9 cellular contexts compared by ENCODE assay signal in the genomic region with DNA sequence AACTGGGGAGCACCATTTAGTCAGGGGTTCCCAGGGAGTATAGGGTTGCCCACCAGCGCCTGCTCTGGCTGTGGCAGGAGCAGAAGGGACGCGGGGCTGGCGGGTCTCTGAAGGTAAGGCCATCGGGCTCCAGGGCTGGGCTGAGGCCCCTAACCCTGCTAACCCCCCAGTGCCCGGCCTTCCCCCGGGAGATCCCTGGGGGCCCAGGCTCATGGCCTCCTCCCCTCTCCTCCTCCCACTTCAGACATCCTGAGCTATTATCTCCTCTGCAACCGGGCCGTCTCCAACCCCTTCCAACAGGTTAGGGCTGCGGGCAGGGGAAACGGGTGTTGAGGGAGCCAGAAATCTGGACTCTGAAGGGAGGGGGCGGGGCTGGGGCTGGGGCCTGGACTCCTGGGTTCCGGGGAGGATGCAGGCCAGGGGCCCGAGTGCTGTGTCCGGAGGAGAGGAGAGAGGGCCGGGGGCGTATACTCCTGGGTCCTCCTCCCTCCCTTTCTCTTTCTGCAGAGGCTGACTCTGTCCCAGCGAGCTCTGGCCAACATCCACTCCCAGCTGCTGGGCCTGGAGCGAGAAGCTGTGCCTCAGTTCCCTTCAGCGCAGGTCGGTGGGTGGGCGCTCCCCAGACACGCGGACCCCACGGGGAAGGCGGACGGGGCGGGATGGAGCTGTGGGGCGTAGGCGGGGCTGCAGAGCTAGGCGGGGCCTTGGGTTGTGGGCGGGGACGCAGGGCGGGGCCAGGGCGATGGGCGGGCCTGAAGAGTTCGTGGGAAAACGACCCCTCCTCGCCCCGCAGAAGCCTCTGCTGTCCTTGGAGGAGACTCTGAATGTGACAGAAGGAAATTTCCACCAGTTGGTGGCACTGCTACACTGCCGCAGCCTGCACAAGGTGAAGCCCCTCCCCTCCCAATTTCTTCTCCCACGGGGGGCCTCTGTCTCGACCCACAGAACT. TPM values are rescaled to one million over a fixed set of nuclear protein-coding genes. Genes with fewer than 3 reads are reported as not detected.
A peak's percentile ranks its signal among the peaks of the same experiment; 100 is the strongest.
DNase-seq lines count a peak whose midpoint lies in the region; ATAC-seq, FAIRE-seq and TF ChIP-seq lines count a peak whose summit lies in the region.
"Had no signal": no experiment of that assay in that cellular context is flagged by ENCODE, and none has a peak within 500 bp of the region (broad histone marks: within the 10 kb centered on the region; RNA-seq: fewer than 3 reads in every experiment).

No MANE protein-coding gene starts in this region.

- peak; percentile 56 for DNase-seq in GM12892 (ENCODE audit: insufficient read length)
- peak; percentile 39 for DNase-seq in T-helper 9 cell
- peak; percentile 52 for DNase-seq in choroid plexus epithelial cell (ENCODE audit: low read depth)
- peak; percentile 69 for DNase-seq in medulla oblongata (ENCODE audit: extremely low spot score)
- DNase-seq in stimulated activated naive B cell treated with anti-CD40 and anti-IgM and Interleukin-4, amounts not matched to agents 10 μg/mL and 1 μg/mL and 100 μg/mL, for 72 hours: no peak
- no peak for DNase-seq in NCI-H2171 (lab: John Stamatoyannopoulos, UW)
- no peak for DNase-seq in HuH-7.5 (ENCODE audit: low spot score)

- TF ChIP-seq POLR2A in GM12892 (IDR thresholded peaks at IDR 0.05; ENCODE audit: low read depth, low read length): no peak

- peak overlapping the region; percentile 25 for H3K27ac Mint-ChIP-seq in stimulated activated naive B cell treated with anti-CD40 and anti-IgM and Interleukin-4, amounts not matched to agents 10 μg/mL and 1 μg/mL and 100 μg/mL, for 72 hours

- no peak for FAIRE-seq in GM12892 (lab: Jason Lieb, UNC)
- FAIRE-seq: frontal cortex had no signal

- H3K27me3 Mint-ChIP-seq in stimulated activated naive B cell treated with anti-CD40 and anti-IgM and Interleukin-4, amounts not matched to agents 10 μg/mL and 1 μg/mL and 100 μg/mL, for 72 hours: peaks cover 23 to 54% of the 10 kb centered on the region in 2 donors

- H3K4me1 Mint-ChIP-seq in stimulated activated naive B cell treated with anti-CD40 and anti-IgM and Interleukin-4, amounts not matched to agents 10 μg/mL and 1 μg/mL and 100 μg/mL, for 72 hours: peaks cover 20 to 38% of the 10 kb centered on the region in 2 donors

- ATAC-seq in stimulated activated naive B cell treated with anti-CD40 and anti-IgM and Interleukin-4, amounts not matched to agents 10 μg/mL and 1 μg/mL and 100 μg/mL, for 72 hours (replicated peaks): peak; percentile 68 to 74

- TF ChIP-seq CTCF in 22Rv1 (IDR thresholded peaks at IDR 0.05): peak; percentile 66
- TF ChIP-seq CTCF in choroid plexus epithelial cell (conservative IDR thresholded peaks at IDR 0.05; ENCODE audit: low read depth, low read length): peak; percentile 15

- peaks cover 3 to 10% of the 10 kb centered on the region in 2 donors for H3K36me3 Mint-ChIP-seq in stimulated activated naive B cell treated with anti-CD40 and anti-IgM and Interleukin-4, amounts not matched to agents 10 μg/mL and 1 μg/mL and 100 μg/mL, for 72 hours

- peak overlapping the region; percentile 14 for H3K4me3 ChIP-seq in choroid plexus epithelial cell (ENCODE audit: low read depth, low read length)

- peak overlapping the region; percentile 43 to 72 for H3K4me3 Mint-ChIP-seq in stimulated activated naive B cell treated with anti-CD40 and anti-IgM and Interleukin-4, amounts not matched to agents 10 μg/mL and 1 μg/mL and 100 μg/mL, for 72 hours

- H3K9me3 Mint-ChIP-seq in stimulated activated naive B cell treated with anti-CD40 and anti-IgM and Interleukin-4, amounts not matched to agents 10 μg/mL and 1 μg/mL and 100 μg/mL, for 72 hours: no peaks in the 10 kb centered on the region

- H3K27ac ChIP-seq in 22Rv1: peak overlapping the region; percentile 82

RNA-seq across cellular contexts. Expression of gene TTYH1, which starts 15.3 kb away (rescaled TPM):
- 1.5 TPM for polyA plus RNA-seq in GM12892 (2012; ENCODE audit: missing spikeins)

RNA-seq across cellular contexts. Expression of gene LENG8, which starts 18.4 kb away (rescaled TPM):
- polyA plus RNA-seq in GM12892 (2012; ENCODE audit: missing spikeins): 60.4 TPM

RNA-seq across cellular contexts. Expression of gene LENG9, which starts 33.0 kb away (rescaled TPM):
- polyA plus RNA-seq in GM12892 (2012; ENCODE audit: missing spikeins): 0.98 TPM

RNA-seq across cellular contexts. Expression of gene CDC42EP5, which starts 42.5 kb away (rescaled TPM):
- 2.4 TPM for polyA plus RNA-seq in GM12892 (2012; ENCODE audit: missing spikeins)

Comparison
In these comparisons a context has a peak if more than half of its experiments do, and no peak if none do; other contexts are left out.
1. DNase-seq: peak in GM12892 (single experiment), T-helper 9 cell (single experiment), choroid plexus epithelial cell (single experiment) and medulla oblongata (single experiment); none in stimulated activated naive B cell treated with anti-CD40 and anti-IgM and Interleukin-4, amounts not matched to agents 10 μg/mL and 1 μg/mL and 100 μg/mL, for 72 hours (single experiment), NCI-H2171 (single experiment) and HuH-7.5 (single experiment).